Comparison of ENCODE assay signal across 8 cellular contexts in genomic region chr12:43835656-43836454, GRCh38. TPM values are rescaled to one million over a fixed set of nuclear protein-coding genes. Genes with fewer than 3 reads are reported as not detected.
DNase-seq lines count a peak whose midpoint lies in the region; ATAC-seq, FAIRE-seq and TF ChIP-seq lines count a peak whose summit lies in the region.

TMEM117 (plus strand) TSS chr12:43836081.

- no peaks in the 10 kb centered on the region for H3K36me3 ChIP-seq in endocrine pancreas (ENCODE audit: control insufficient read depth, insufficient read depth, low read length)

- CTCF ChIA-PET in A549 (lab: Yijun Ruan, JAX): interaction anchor here (1.1 to 2.5 kb wide), 2 partner anchors 47 to 77 kb away, joined by 3 to 9 read pairs; no protein-coding TSS in a partner anchor
- CTCF ChIA-PET in activated CD8-positive, alpha-beta memory T cell treated with anti-CD3 and anti-CD28 coated beads, Interleukin-2, amount 10 ng/mL, durations not matched to agents 7 days and 5 days (lab: Charles Lee): no interaction called here

- POLR2A ChIA-PET in A549 (lab: Yijun Ruan, JAX): interaction anchor here (0.9 to 3.2 kb wide), 4 partner anchors 12 to 77 kb away, joined by 3 to 34 read pairs (median 4); partner anchors contain the start of gene TWF1

- H3K4me2 ChIP-seq in A549: peak within 1 kb of the TSS; percentile 84

- WGBS in A549 (ENCODE audit: missing lambda C conversion rate): 1% methylated on average over 44 of the region's 101 CpGs

- H3K4me3 Mint-ChIP-seq in activated CD8-positive, alpha-beta memory T cell treated with anti-CD3 and anti-CD28 coated beads, Interleukin-2, amount 10 ng/mL, durations not matched to agents 7 days and 5 days: peak within 1 kb of the TSS; percentile 82

- no peak for TF ChIP-seq RAD21 in A549 (conservative IDR thresholded peaks at IDR 0.05 in 1 of 2, IDR thresholded peaks at IDR 0.05 in 1 of 2)

- H3K4me3 ChIP-seq in A549 (peak within 1 kb of the TSS; percentile 59), endocrine pancreas (ENCODE audit: control insufficient read depth, insufficient read depth, low read length) (peak within 1 kb of the TSS; percentile 86)

- no peaks in the 10 kb centered on the region for H3K9me3 Mint-ChIP-seq in activated CD8-positive, alpha-beta memory T cell treated with anti-CD3 and anti-CD28 coated beads, Interleukin-2, amount 10 ng/mL, durations not matched to agents 7 days and 5 days (ENCODE audit: low read depth)

- TF ChIP-seq CTCF in A549 (IDR thresholded peaks at IDR 0.05): no peak

- peaks cover 33% of the 10 kb centered on the region for H3K4me1 Mint-ChIP-seq in activated CD8-positive, alpha-beta memory T cell treated with anti-CD3 and anti-CD28 coated beads, Interleukin-2, amount 10 ng/mL, durations not matched to agents 7 days and 5 days

- DNase-seq in A549 (ENCODE audit: low read depth in 1 of 2, low spot score in 1 of 2) (peak; percentile 46 to 52), NCI-H510A treated with DMSO at 0.1 percent for 48 hours (lab: John Stamatoyannopoulos, UW) (peak; percentile 28), midbrain (lab: John Stamatoyannopoulos, UW) (peak; percentile 66)
- DNase-seq in activated CD8-positive, alpha-beta memory T cell treated with anti-CD3 and anti-CD28 coated beads, Interleukin-2, amount 10 ng/mL, durations not matched to agents 7 days and 5 days: peak; percentile 65
- DNase-seq in stimulated activated CD8-positive, alpha-beta memory T cell treated with anti-CD3 and anti-CD28 coated beads, Interleukin-4, amount 100 ng/mL, for 1 hour (ENCODE audit: low read depth in 2 of 2, low spot score in 1 of 2): peak; percentile 17 to 27

- H3K9ac ChIP-seq in endocrine pancreas (ENCODE audit: control insufficient read depth, insufficient read depth, low read length): peak within 1 kb of the TSS; percentile 83

- FAIRE-seq in A549 (lab: Jason Lieb, UNC): no peak

- H3K4me1 ChIP-seq in A549: peaks cover 10% of the 10 kb centered on the region; the same call in 2 of the 3 replicates
- peaks cover 7% of the 10 kb centered on the region for H3K4me1 ChIP-seq in endocrine pancreas (ENCODE audit: control insufficient read depth, insufficient read depth, low read length)

- peaks cover 2% of the 10 kb centered on the region for H3K36me3 Mint-ChIP-seq in activated CD8-positive, alpha-beta memory T cell treated with anti-CD3 and anti-CD28 coated beads, Interleukin-2, amount 10 ng/mL, durations not matched to agents 7 days and 5 days

- TF ChIP-seq POLR2A in A549 (IDR thresholded peaks at IDR 0.05; ENCODE audit: low read length): peak; percentile 77

- H3K9me3 ChIP-seq in A549 (no peaks in the 10 kb centered on the region), endocrine pancreas (ENCODE audit: control insufficient read depth, low read length) (no peaks in the 10 kb centered on the region)

- H3K27me3 ChIP-seq in endocrine pancreas (ENCODE audit: control insufficient read depth, insufficient read depth, low read length): no peaks in the 10 kb centered on the region

- no peak for TF ChIP-seq EP300 in A549 (IDR thresholded peaks at IDR 0.05)

- peak within 1 kb of the TSS; percentile 75 to 98 for H3K27ac ChIP-seq in A549

- peak within 1 kb of the TSS; percentile 78 for H3K27ac Mint-ChIP-seq in activated CD8-positive, alpha-beta memory T cell treated with anti-CD3 and anti-CD28 coated beads, Interleukin-2, amount 10 ng/mL, durations not matched to agents 7 days and 5 days

- peak; percentile 85 to 89 for ATAC-seq in A549
- ATAC-seq in GM18517 (IDR thresholded peaks at IDR 0.05; ENCODE audit: unreplicated experiment): peak; percentile 83
- peak; percentile 76 for ATAC-seq in HG02973 (IDR thresholded peaks at IDR 0.05; ENCODE audit: unreplicated experiment)
- ATAC-seq in activated CD8-positive, alpha-beta memory T cell treated with anti-CD3 and anti-CD28 coated beads, Interleukin-2, amount 10 ng/mL, durations not matched to agents 7 days and 5 days: peak; percentile 83

- peaks cover 33% of the 10 kb centered on the region for H3K27me3 Mint-ChIP-seq in activated CD8-positive, alpha-beta memory T cell treated with anti-CD3 and anti-CD28 coated beads, Interleukin-2, amount 10 ng/mL, durations not matched to agents 7 days and 5 days

TF ChIP-seq in A549, 52 proteins besides CTCF, POLR2A, EP300 and RAD21:
- TF ChIP-seq JUN (IDR thresholded peaks at IDR 0.05) (peak in 1 of 2 experiments; percentile 72; a peak in 3 of 5 replicates), PHF8 (IDR thresholded peaks at IDR 0.05; ENCODE audit: borderline replicate concordance, low read depth) (peak; percentile 53), MAZ (IDR thresholded peaks at IDR 0.05; ENCODE audit: borderline replicate concordance, low read depth, low read length) (no peak), TP53 (CRISPR knock-in tag; IDR thresholded peaks at IDR 0.05) (0 out of 2 replicates have a peak, but pooled peaks have one; percentile 44), GATA3 (IDR thresholded peaks at IDR 0.05; ENCODE audit: borderline replicate concordance) (peak; percentile 17; the same call in 1 of the 2 replicates), MAX (IDR thresholded peaks at IDR 0.05) (peak; percentile 82), TFCP2L1 (CRISPR knock-in tag; IDR thresholded peaks at IDR 0.05) (no peak), RFX5 (IDR thresholded peaks at IDR 0.05) (no peak), KDM1A (IDR thresholded peaks at IDR 0.05; ENCODE audit: low read depth) (no peak), MYC (IDR thresholded peaks at IDR 0.05; ENCODE audit: borderline replicate concordance, low read length) (peak; percentile 51; the same call in 1 of the 2 replicates), CHD4 (IDR thresholded peaks at IDR 0.05; ENCODE audit: borderline replicate concordance) (no peak), BCL3 (IDR thresholded peaks at IDR 0.05) (peak; percentile 35; the same call in 1 of the 3 replicates)
- TF ChIP-seq, protein P1, sequence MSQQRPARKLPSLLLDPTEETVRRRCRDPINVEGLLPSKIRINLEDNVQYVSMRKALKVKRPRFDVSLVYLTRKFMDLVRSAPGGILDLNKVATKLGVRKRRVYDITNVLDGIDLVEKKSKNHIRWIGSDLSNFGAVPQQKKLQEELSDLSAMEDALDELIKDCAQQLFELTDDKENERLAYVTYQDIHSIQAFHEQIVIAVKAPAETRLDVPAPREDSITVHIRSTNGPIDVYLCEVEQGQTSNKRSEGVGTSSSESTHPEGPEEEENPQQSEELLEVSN (IDR thresholded peaks at IDR 0.05; ENCODE audit: borderline replicate concordance, low read depth): peak; percentile 72

RNA-seq across cellular contexts. Expression of gene TMEM117, which starts in this region (rescaled TPM):
- polyA plus RNA-seq in A549 (2011; rRNA removed) (4.6 and 7.3 TPM in 2 replicates), A549 (2017; fragmentation: RNase III; extraction: RNeasy Plus Mini Kit Qiagen cat#74134 plus additional on column Dnase treatment) (2.0 to 2.4 TPM (median 2.1 TPM) in 3 replicates)
- 1.1 and 1.2 TPM in 2 replicates for polyA plus RNA-seq in A549 (2012; cell fraction: cytosol; rRNA removed)
- polyA plus RNA-seq in A549 (2012; cell fraction: nucleus; rRNA removed): 0.56 and 1.9 TPM in 2 replicates
- polyA minus RNA-seq in A549 (2011; rRNA and poly(A)+ RNA removed): 1.2 and 2.4 TPM in 2 replicates
- total RNA-seq in activated CD8-positive, alpha-beta memory T cell treated with anti-CD3 and anti-CD28 coated beads, Interleukin-2, amount 10 ng/mL, durations not matched to agents 7 days and 5 days: under 1 TPM; 0.50 to 0.63 TPM

Comparison
In these comparisons a context has a peak if more than half of its experiments do, and no peak if none do; other contexts are left out.
1. Peak in every context shown above with its lines: DNase-seq, ATAC-seq, H3K4me3 ChIP-seq and H3K27ac ChIP-seq.
2. Peak in DNase-seq and ATAC-seq in activated CD8-positive, alpha-beta memory T cell treated with anti-CD3 and anti-CD28 coated beads, Interleukin-2, amount 10 ng/mL, durations not matched to agents 7 days and 5 days; RNA of the gene not detected or under 1 TPM.